10 cellular contexts compared by ENCODE assay signal in the genomic region with DNA sequence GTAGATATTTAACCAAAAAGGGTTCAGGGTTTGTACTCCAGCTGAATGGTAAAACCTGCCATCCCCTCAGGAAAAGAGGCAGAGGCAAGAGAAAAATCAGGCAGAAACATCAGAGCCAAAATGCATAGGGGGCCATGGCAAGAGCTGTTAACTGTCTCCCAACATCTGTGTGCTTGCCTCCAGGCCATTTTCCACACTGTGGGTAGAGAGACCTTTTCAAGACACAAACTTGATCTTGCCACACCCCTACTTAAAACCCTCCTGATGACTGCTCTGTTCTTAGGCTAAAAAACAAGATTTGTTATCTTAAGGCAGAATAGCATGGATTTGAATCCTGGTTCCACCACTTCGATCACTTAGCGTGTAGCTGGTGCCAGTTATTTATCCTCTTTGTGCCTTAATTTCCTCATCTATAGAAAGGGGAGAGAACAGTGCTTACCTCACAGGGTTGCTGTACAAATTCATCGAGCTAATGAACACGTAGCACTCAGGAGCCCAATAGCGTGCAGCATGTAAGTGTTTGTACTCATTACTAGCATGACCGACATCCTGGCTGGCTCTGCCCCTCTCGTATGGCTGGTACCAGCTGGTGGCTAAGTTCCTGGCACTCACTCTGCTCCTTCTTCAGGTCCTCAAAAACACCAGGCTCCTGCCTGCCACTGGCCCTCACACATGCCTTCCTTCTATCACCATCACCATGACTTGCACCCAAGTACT. TPM values are rescaled to one million over a fixed set of nuclear protein-coding genes. Genes with fewer than 3 reads are reported as not detected.
DNase-seq lines count a peak whose midpoint lies in the region; FAIRE-seq and TF ChIP-seq lines count a peak whose summit lies in the region.
"Had no signal": no experiment of that assay in that cellular context is flagged by ENCODE, and none has a peak within 500 bp of the region (broad histone marks: within the 10 kb centered on the region; RNA-seq: fewer than 3 reads in every experiment).

No MANE protein-coding gene starts in this region.

- peaks cover 87% of the 10 kb centered on the region for H3K27me3 ChIP-seq in endodermal cell (ENCODE audit: control insufficient read depth, insufficient read depth, low read length, poor library complexity, severe bottlenecking)
- no peaks in the 10 kb centered on the region for H3K27me3 ChIP-seq in small intestine (ENCODE audit: control insufficient read depth in 2 of 2, insufficient read depth in 2 of 2, low read length in 2 of 2)
- H3K27me3 ChIP-seq: dorsolateral prefrontal cortex had no signal

- H3K9ac ChIP-seq in endodermal cell (ENCODE audit: extremely low read depth, low read length, poor library complexity, severe bottlenecking): no peak overlapping the region

- peaks cover 3% of the 10 kb centered on the region for H3K36me3 Mint-ChIP-seq in endodermal cell (ENCODE audit: low read depth)

- H3K27ac Mint-ChIP-seq in endodermal cell: no peak overlapping the region

- peaks cover 17% of the 10 kb centered on the region for H3K4me1 Mint-ChIP-seq in endodermal cell

- H3K27ac ChIP-seq in endodermal cell (ENCODE audit: low read depth, low read length) (peak overlapping the region; percentile 7), small intestine (ENCODE audit: low read depth in 1 of 2, low read length in 1 of 2) (peak overlapping the region; percentile 5 to 22)

- H3K9me3 ChIP-seq in endodermal cell (ENCODE audit: control insufficient read depth, low read length) (peaks cover 13% of the 10 kb centered on the region), small intestine (ENCODE audit: control insufficient read depth, low read depth) (no peaks in the 10 kb centered on the region)

- no peaks in the 10 kb centered on the region for H3K4me1 ChIP-seq in endodermal cell (ENCODE audit: control insufficient read depth, insufficient read depth, low read length)
- peaks cover 0 to 18% of the 10 kb centered on the region in 2 donors for H3K4me1 ChIP-seq in small intestine (ENCODE audit: control insufficient read depth in 2 of 2, insufficient read depth in 1 of 2, low read depth in 1 of 2, low read length in 1 of 2)

- DNase-seq in NCI-H2081 (lab: John Stamatoyannopoulos, UW): peak; percentile 45 to 78
- no peak for DNase-seq in NCI-H2081 treated with DMSO at 0.1 percent for 48 hours (lab: John Stamatoyannopoulos, UW)
- peak; percentile 67 for DNase-seq in NCI-H510A (lab: John Stamatoyannopoulos, UW)
- DNase-seq in endodermal cell: no peak
- no peak for DNase-seq in small intestine
- DNase-seq in amniotic stem cell (lab: John Stamatoyannopoulos, UW): no peak
- DNase-seq in hypothalamus (lab: John Stamatoyannopoulos, UW): no peak
- DNase-seq in mesenteric fat pad (ENCODE audit: low spot score): no peak
- DNase-seq: NCI-H82 had no signal

- H3K4me3 Mint-ChIP-seq in endodermal cell: no peak overlapping the region

- FAIRE-seq in small intestine (lab: Jason Lieb, UNC): no peak

- peaks cover 88% of the 10 kb centered on the region for H3K27me3 Mint-ChIP-seq in endodermal cell (ENCODE audit: insufficient read depth)

- TF ChIP-seq CTCF in endodermal cell (conservative IDR thresholded peaks at IDR 0.05): no peak

- 92 to 94% methylated on average over 7 of the region's 7 CpGs for WGBS in endodermal cell (ENCODE audit: insufficient coverage in 1 of 2, insufficient read length in 1 of 2), 2 experiments
- WGBS in small intestine, 3 donors: 82 to 90% (median 90%) methylated on average over 7 of the region's 7 CpGs

- H3K4me3 ChIP-seq in endodermal cell (ENCODE audit: low read length) (no peak overlapping the region), small intestine (ENCODE audit: low read depth in 1 of 2, low read length in 2 of 2) (no peak overlapping the region)
- H3K4me3 ChIP-seq: dorsolateral prefrontal cortex had no signal

- peaks cover 5% of the 10 kb centered on the region for H3K9me3 Mint-ChIP-seq in endodermal cell

- H3K36me3 ChIP-seq in endodermal cell (ENCODE audit: control insufficient read depth, insufficient read depth, low read length) (no peaks in the 10 kb centered on the region), small intestine (ENCODE audit: control insufficient read depth in 2 of 2, insufficient read depth in 2 of 2, low read length in 2 of 2) (peaks cover 0 to 5% of the 10 kb centered on the region in 2 donors)

RNA-seq across cellular contexts. Expression of a gene that starts 25.8 kb away (rescaled TPM):
- total RNA-seq in endodermal cell: 10 to 100 TPM; 27.5 to 32.4 TPM
- 37.5 TPM for polyA plus RNA-seq in endodermal cell (2013, experiment 1 of 2)
- polyA plus RNA-seq in endodermal cell (2013, experiment 2 of 2): 40.2 TPM
- 10 to 100 TPM; 49.0 to 76.5 (median 55.7) TPM for polyA plus RNA-seq in small intestine
- total RNA-seq in mesenteric fat pad: 353 TPM

Comparison
In these comparisons a context has a peak if more than half of its experiments do, and no peak if none do; other contexts are left out.
1. DNase-seq: peak in NCI-H2081 (2 of 2) and NCI-H510A (single experiment); none in NCI-H2081 treated with DMSO at 0.1 percent for 48 hours (single experiment), endodermal cell (single experiment), small intestine (single experiment), amniotic stem cell (single experiment), hypothalamus (0 of 51) and mesenteric fat pad (single experiment).
2. RNA of a gene that starts 25.8 kb away (total RNA-seq): 353 TPM in mesenteric fat pad (single experiment); 27.5 to 32.4 TPM in endodermal cell; every median in the first group is over 10 times any median in the second.